ENCODE assay signal across 12 cellular contexts in genomic region chr1:10979483-10979920, GRCh38. TPM values are rescaled to one million over a fixed set of nuclear protein-coding genes. Genes with fewer than 3 reads are reported as not detected.
DNase-seq lines count a peak whose midpoint lies in the region; ATAC-seq, FAIRE-seq and TF ChIP-seq lines count a peak whose summit lies in the region.
"Had no signal": no experiment of that assay in that cellular context is flagged by ENCODE, and none has a peak within 500 bp of the region (broad histone marks: within the 10 kb centered on the region; RNA-seq: fewer than 3 reads in every experiment).

No MANE protein-coding gene starts in this region.

- ATAC-seq in GM12878 (peak; percentile 66), PC-3 (no peak)

- RAD21 ChIA-PET in GM12878 (lab: Charles Lee; ENCODE audit: unreplicated experiment), result no interaction called here

- H3K4me3 ChIP-seq in GM12878, result no peak overlapping the region
- H3K4me3 ChIP-seq in iPS-18a (ENCODE audit: low read length), result no peak overlapping the region
- H3K4me3 ChIP-seq in sigmoid colon, result no peak overlapping the region
- H3K4me3 ChIP-seq in PC-3 (ENCODE audit: low read length), result no peak overlapping the region

- H3K4me2 ChIP-seq in H9 (ENCODE audit: insufficient read depth, insufficient read length, low read length) (no peak overlapping the region), GM12878 (ENCODE audit: control insufficient read depth, insufficient read depth) (no peak overlapping the region), PC-3 (ENCODE audit: low read length) (no peak overlapping the region)

- no peak overlapping the region for H3K9ac ChIP-seq in H9 (ENCODE audit: extremely low read depth, insufficient read length, low read length)
- no peak overlapping the region for H3K9ac ChIP-seq in GM12878 (ENCODE audit: control insufficient read depth, insufficient read depth, low read length)
- H3K9ac ChIP-seq in iPS-18a (ENCODE audit: low read length), result peak overlapping the region; percentile 32
- H3K9ac ChIP-seq in PC-3 (ENCODE audit: low read length), result no peak overlapping the region

- H4K91ac ChIP-seq in H9 (ENCODE audit: insufficient read length, low read depth, low read length), result no peak overlapping the region

- peaks cover 39 to 47% of the 10 kb centered on the region in 2 experiments for H3K4me1 Mint-ChIP-seq in H9
- H3K4me1 Mint-ChIP-seq in endothelial cell (ENCODE audit: unreplicated experiment), result peaks cover 15% of the 10 kb centered on the region

- H4K20me1 ChIP-seq in H9 (ENCODE audit: control insufficient read depth, insufficient read depth, insufficient read length) (no peaks in the 10 kb centered on the region), GM12878 (ENCODE audit: control insufficient read depth, insufficient read depth) (no peaks in the 10 kb centered on the region), PC-3 (ENCODE audit: low read length) (no peaks in the 10 kb centered on the region)

- no peak for TF ChIP-seq POLR2A in GM12878 (IDR thresholded peaks at IDR 0.05; ENCODE audit: low read depth, low read length)
- no peak for TF ChIP-seq POLR2A in sigmoid colon (IDR thresholded peaks at IDR 0.05)

- H2AK5ac ChIP-seq in H9 (ENCODE audit: insufficient read length, low read length), result no peak overlapping the region

- no peaks in the 10 kb centered on the region for H3K23me2 ChIP-seq in H9 (ENCODE audit: insufficient read length, low read depth, low read length, poor library complexity, severe bottlenecking)

- H3K14ac ChIP-seq in H9 (ENCODE audit: insufficient read depth, low read length), result no peak overlapping the region

- H3K36me3 Mint-ChIP-seq in H9 (ENCODE audit: insufficient read depth in 1 of 3, low read depth in 3 of 3), result no peaks in the 10 kb centered on the region; a peak in 1 of 7 replicates
- no peaks in the 10 kb centered on the region for H3K36me3 Mint-ChIP-seq in endothelial cell (ENCODE audit: low read depth, unreplicated experiment)

- H4K5ac ChIP-seq in H9 (ENCODE audit: insufficient read length, low read depth, low read length), result no peak overlapping the region

- H3K18ac ChIP-seq in H9 (ENCODE audit: insufficient read length, low read depth, low read length), result no peak overlapping the region

- peaks cover 2% of the 10 kb centered on the region; the same call in 1 of the 2 replicates for H3K4me1 ChIP-seq in H9 (ENCODE audit: insufficient read depth, low read length)
- H3K4me1 ChIP-seq in GM12878 (ENCODE audit: control insufficient read depth, insufficient read depth, low read length), result peaks cover 17% of the 10 kb centered on the region
- H3K4me1 ChIP-seq in iPS-18a (ENCODE audit: control insufficient read depth, low read depth, low read length), result peaks cover 36% of the 10 kb centered on the region
- H3K4me1 ChIP-seq in sigmoid colon, result peaks cover 0 to 31% (median 29%) of the 10 kb centered on the region in 4 donors
- H3K4me1 ChIP-seq in PC-3 (ENCODE audit: insufficient read depth, low read length), result peaks cover 14% of the 10 kb centered on the region; the same call in 1 of the 2 replicates

- POLR2A ChIA-PET in GM12878 (lab: Charles Lee), result interaction anchor here (0.5 to 1.1 kb wide), 2 partner anchors 13 to 30 kb away, joined by 3 read pairs; no protein-coding TSS in a partner anchor
- POLR2A ChIA-PET in PC-3 (lab: Charles Lee; ENCODE audit: unreplicated experiment), result no interaction called here

- H3K56ac ChIP-seq in H9 (ENCODE audit: insufficient read length, low read depth, low read length), result no peak overlapping the region

- H2AFZ ChIP-seq in H9 (ENCODE audit: low read length), result no peak overlapping the region
- no peak overlapping the region for H2AFZ ChIP-seq in GM12878 (ENCODE audit: control insufficient read depth, low read depth, low read length)
- no peak overlapping the region for H2AFZ ChIP-seq in PC-3 (ENCODE audit: low read length)

- no peak overlapping the region for H3T11ph ChIP-seq in H9 (ENCODE audit: low read length)

- H3F3A ChIP-seq in PC-3 (ENCODE audit: low read length, unreplicated experiment), result no peaks in the 10 kb centered on the region

- TF ChIP-seq RAD21 in GM12878 (IDR thresholded peaks at IDR 0.05; ENCODE audit: insufficient read depth, low read depth, low read length), result no peak

- H2BK12ac ChIP-seq in H9 (ENCODE audit: insufficient read length, low read depth, low read length), result no peak overlapping the region

- no peaks in the 10 kb centered on the region for H3K79me1 ChIP-seq in H9 (ENCODE audit: insufficient read depth, low read depth, low read length, poor library complexity, severe bottlenecking)

- no peaks in the 10 kb centered on the region for H3K9me3 ChIP-seq in H9 (ENCODE audit: control insufficient read depth, low read depth, low read length)
- H3K9me3 ChIP-seq in GM12878 (replicated peaks; ENCODE audit: control insufficient read depth, insufficient read depth, low read length), result no peaks in the 10 kb centered on the region
- H3K9me3 ChIP-seq in iPS-18a (ENCODE audit: control insufficient read depth, low read depth, low read length), result no peaks in the 10 kb centered on the region
- no peaks in the 10 kb centered on the region for H3K9me3 ChIP-seq in sigmoid colon
- H3K9me3 ChIP-seq in PC-3 (ENCODE audit: low read length), result no peaks in the 10 kb centered on the region

- no peak overlapping the region for H3K23ac ChIP-seq in H9 (ENCODE audit: insufficient read length, low read depth, low read length)

- H2BK120ac ChIP-seq in H9 (ENCODE audit: low read depth, low read length, poor library complexity, severe bottlenecking), result no peak overlapping the region

- H3K36me3 ChIP-seq in GM12878 (ENCODE audit: control insufficient read depth in 2 of 2, insufficient read depth in 2 of 2, low read length in 1 of 2), result no peaks in the 10 kb centered on the region
- no peaks in the 10 kb centered on the region for H3K36me3 ChIP-seq in iPS-18a (ENCODE audit: control insufficient read depth, low read depth, low read length)
- no peaks in the 10 kb centered on the region for H3K36me3 ChIP-seq in sigmoid colon
- H3K36me3 ChIP-seq in PC-3 (ENCODE audit: low read depth, low read length), result no peaks in the 10 kb centered on the region
- H3K36me3 ChIP-seq: brain microvascular endothelial cell had no signal

- H3K9me3 Mint-ChIP-seq in H9 (peaks cover 0 to under 1% of the 10 kb centered on the region in 2 experiments; a peak in 1 of 5 replicates), endothelial cell (ENCODE audit: unreplicated experiment) (no peaks in the 10 kb centered on the region)

- SMC1A ChIA-PET in GM12878 (lab: Charles Lee; ENCODE audit: uncharacterized antibody, unreplicated experiment), result interaction anchor here (1.2 to 1.4 kb wide), 2 partner anchors 11 to 13 kb away, joined by 4 read pairs; no protein-coding TSS in a partner anchor

- BruUV-seq in GM12878 (replicated peaks; lab: Mats Ljungman, UMichigan), result no TSS peak
- BruUV-seq in PC-3 (replicated peaks; lab: Mats Ljungman, UMichigan), result no TSS peak

- H3K79me2 ChIP-seq in H9 (ENCODE audit: insufficient read depth, low read length) (no peaks in the 10 kb centered on the region), GM12878 (ENCODE audit: control insufficient read depth, insufficient read depth, low read length) (no peaks in the 10 kb centered on the region), PC-3 (ENCODE audit: low read length) (no peaks in the 10 kb centered on the region)

- CTCF ChIA-PET in GM12878 (lab: Yijun Ruan, JAX), result no interaction called here
- CTCF ChIA-PET in PC-3 (lab: Charles Lee), result interaction anchor here (0.6 kb wide), 1 partner anchor 1638 kb away, joined by 4 read pairs; the partner anchor contains the start of gene DHRS3

- no peak overlapping the region for H4K8ac ChIP-seq in H9 (replicated peaks; ENCODE audit: insufficient read length, low read depth, low read length)

- TF ChIP-seq EP300 in GM12878 (IDR thresholded peaks at IDR 0.05; ENCODE audit: borderline replicate concordance in 1 of 2, control insufficient read depth in 1 of 2, low read depth in 2 of 2, low read length in 2 of 2), result no peak
- no peak for TF ChIP-seq EP300 in sigmoid colon (IDR thresholded peaks at IDR 0.05)

- TF ChIP-seq CTCF in H9 (conservative IDR thresholded peaks at IDR 0.05), result no peak
- TF ChIP-seq CTCF in GM12878 (IDR thresholded peaks at IDR 0.05 in 2 of 3, conservative IDR thresholded peaks at IDR 0.05 in 1 of 3; ENCODE audit: control insufficient read depth in 2 of 3, extremely low read depth in 1 of 3, insufficient read depth in 1 of 3, low read depth in 3 of 3, low read length in 3 of 3), result no peak
- TF ChIP-seq CTCF in sigmoid colon (IDR thresholded peaks at IDR 0.05), result no peak
- no peak for TF ChIP-seq CTCF in PC-3 (conservative IDR thresholded peaks at IDR 0.05; ENCODE audit: low read depth, low read length)
- TF ChIP-seq CTCF in endothelial cell (IDR thresholded peaks at IDR 0.05; ENCODE audit: unreplicated experiment), result no peak

- intact Hi-C loops in GM12878 (cut with micrococcal nuclease; ENCODE audit: unreplicated experiment), result no loop called here
- intact Hi-C loops in sigmoid colon (cut with DNase I), result no loop called here
- intact Hi-C loops in PC-3 (cut with micrococcal nuclease), result no loop called here

- H2BK20ac ChIP-seq in H9 (ENCODE audit: low read depth, low read length, poor library complexity, severe bottlenecking), result no peak overlapping the region

- no peaks in the 10 kb centered on the region for H3K9me2 ChIP-seq in PC-3 (replicated peaks; ENCODE audit: low read length)

- H2BK15ac ChIP-seq in H9 (ENCODE audit: low read depth, low read length), result no peak overlapping the region

- DNase-seq in H9 (no peak), GM12878 (ENCODE audit: low read depth, low spot score) (no peak), sigmoid colon (peak; percentile 82), PC-3 (no peak), endothelial cell (ENCODE audit: low spot score) (no peak), AG08396 (ENCODE audit: low spot score) (no peak)
- DNase-seq in stimulated activated CD4-positive, alpha-beta T cell treated with anti-CD3 and anti-CD28 coated beads, Interleukin-4, amount 100 ng/mL, for 24 hours, result no peak
- DNase-seq: activated CD4-positive, alpha-beta T cell treated with anti-CD3 and anti-CD28 coated beads, Interleukin-2, amount 50 U/mL, for 4 hours; COR-L47 had no signal

- in situ Hi-C loops in GM12878 (cut with MboI), result no loop called here

- H2BK5ac ChIP-seq in H9 (ENCODE audit: insufficient read length, low read length), result no peak overlapping the region

- H3K27me3 ChIP-seq in H9 (ENCODE audit: insufficient read depth, low read length) (no peaks in the 10 kb centered on the region), GM12878 (replicated peaks in 1 of 2; ENCODE audit: control insufficient read depth in 2 of 2, insufficient read depth in 2 of 2, low read length in 1 of 2) (no peaks in the 10 kb centered on the region), iPS-18a (ENCODE audit: control insufficient read depth, insufficient read depth, low read length) (no peaks in the 10 kb centered on the region), sigmoid colon (no peaks in the 10 kb centered on the region), PC-3 (ENCODE audit: low read length) (no peaks in the 10 kb centered on the region)

- H3K4ac ChIP-seq in H9 (ENCODE audit: low read depth, low read length), result no peak overlapping the region

- H3K27ac ChIP-seq in H9 (ENCODE audit: insufficient read length, low read depth, low read length), result no peak overlapping the region
- no peak overlapping the region for H3K27ac ChIP-seq in GM12878 (ENCODE audit: control insufficient read depth, insufficient read depth)
- no peak overlapping the region for H3K27ac ChIP-seq in iPS-18a (ENCODE audit: low read length)
- H3K27ac ChIP-seq in sigmoid colon, result peak overlapping the region; percentile 76 to 80 (median 80)
- H3K27ac ChIP-seq in PC-3 (ENCODE audit: low read length), result no peak overlapping the region
- H3K27ac ChIP-seq: brain microvascular endothelial cell had no signal

- H3K4me3 Mint-ChIP-seq in H9 (peak overlapping the region in 1 of 2 experiments; percentile 66; a peak in 1 of 5 replicates), endothelial cell (ENCODE audit: unreplicated experiment) (no peak overlapping the region)

- WGBS in H9 (ENCODE audit: extremely low coverage, insufficient read length, low lambda C conversion rate), result no CpG with 5 or more reads among the region's 13 CpGs
- WGBS in GM12878 (ENCODE audit: insufficient coverage, insufficient replicate concordance, low lambda C conversion rate, missing lambda C conversion rate), result 57% methylated on average over 13 of the region's 13 CpGs
- WGBS in sigmoid colon, 2 donors, result 42 to 66% methylated on average over 13 of the region's 13 CpGs

- H3K27me3 Mint-ChIP-seq in H9 (ENCODE audit: low read depth) (peaks cover 7% of the 10 kb centered on the region), endothelial cell (ENCODE audit: unreplicated experiment) (peaks cover 10% of the 10 kb centered on the region)

- no peak for FAIRE-seq in GM12878 (lab: Jason Lieb, UNC)
- FAIRE-seq: HTR-8/SVneo had no signal

- H3K27ac Mint-ChIP-seq in H9, result peak overlapping the region in 2 of 3 experiments; percentile 96 to 99; a peak in 4 of 7 replicates
- no peak overlapping the region for H3K27ac Mint-ChIP-seq in endothelial cell (ENCODE audit: unreplicated experiment)

RNA-seq across cellular contexts. Expression of gene TARDBP, which starts 33.0 kb away (rescaled TPM):
- total RNA-seq in H9 (2021) (207 and 209 TPM in 2 replicates), GM12878 (2014; rRNA removed) (55.6 and 64.1 TPM in 2 replicates), GM12878 (2014; rRNA removed; fragmentation: Illumina TruSeq; extraction: Trizol) (124 and 135 TPM in 2 replicates), GM12878 (2021) (155 and 174 TPM in 2 replicates), sigmoid colon (100 to 1,000 TPM in 3 of 4 donors, 10 to 100 TPM in 1; 68.6 to 158 (median 125) TPM), PC-3 (2014; rRNA removed) (78.5 and 102 TPM in 2 replicates), endothelial cell (ENCODE audit: unreplicated experiment) (161 TPM)
- total RNA-seq in GM12878 (2013; cell fraction: nucleolus; rRNA removed), result 172 and 179 TPM in 2 replicates
- 89.3 TPM for polyA plus RNA-seq in GM12878 (2011; ENCODE audit: low read depth)
- polyA plus RNA-seq in GM12878 (2011; rRNA removed) (209 and 284 TPM in 2 replicates), GM12878 (2014; fragmentation: Illumina TruSeq; extraction: Trizol) (318 and 350 TPM in 2 replicates), GM12878 (2014; fragmentation: Nextera tagmentation; extraction: Ambion mirVana) (100 to 1,000 TPM in 1 of 2 experiments, 10 to 100 TPM in 1; 76.1 to 171 TPM), GM12878 (2014; rRNA removed) (212 and 257 TPM in 2 replicates), GM12878 (2016; fragmentation: Nextera tagmentation; extraction: Ambion mirVana) (100 to 1,000 TPM; 251 to 253 TPM), sigmoid colon (100 to 1,000 TPM; 108 to 158 (median 123) TPM)
- polyA plus RNA-seq in GM12878 (2011; cell fraction: cytosol; rRNA removed), result 92.3 and 131 TPM in 2 replicates
- polyA plus RNA-seq in GM12878 (2011; cell fraction: nucleus; rRNA removed), result 210 and 304 TPM in 2 replicates
- 145 and 148 TPM in 2 replicates for polyA plus RNA-seq in GM12878 (2012)
- polyA minus RNA-seq in GM12878 (2011; rRNA and poly(A)+ RNA removed), result 90.0 and 129 TPM in 2 replicates
- polyA minus RNA-seq in GM12878 (2011; cell fraction: cytosol; rRNA and poly(A)+ RNA removed), result 54.4 and 74.5 TPM in 2 replicates
- polyA minus RNA-seq in GM12878 (2011; cell fraction: nucleus; rRNA and poly(A)+ RNA removed), result 68.2 and 109 TPM in 2 replicates

Comparison
In these comparisons a context has a peak if more than half of its experiments do, and no peak if none do; other contexts are left out.
1. H3K27ac ChIP-seq: peak in sigmoid colon (4 of 4); none in H9 (single experiment), GM12878 (single experiment), iPS-18a (single experiment) and PC-3 (single experiment).